In the genomic region with DNA sequence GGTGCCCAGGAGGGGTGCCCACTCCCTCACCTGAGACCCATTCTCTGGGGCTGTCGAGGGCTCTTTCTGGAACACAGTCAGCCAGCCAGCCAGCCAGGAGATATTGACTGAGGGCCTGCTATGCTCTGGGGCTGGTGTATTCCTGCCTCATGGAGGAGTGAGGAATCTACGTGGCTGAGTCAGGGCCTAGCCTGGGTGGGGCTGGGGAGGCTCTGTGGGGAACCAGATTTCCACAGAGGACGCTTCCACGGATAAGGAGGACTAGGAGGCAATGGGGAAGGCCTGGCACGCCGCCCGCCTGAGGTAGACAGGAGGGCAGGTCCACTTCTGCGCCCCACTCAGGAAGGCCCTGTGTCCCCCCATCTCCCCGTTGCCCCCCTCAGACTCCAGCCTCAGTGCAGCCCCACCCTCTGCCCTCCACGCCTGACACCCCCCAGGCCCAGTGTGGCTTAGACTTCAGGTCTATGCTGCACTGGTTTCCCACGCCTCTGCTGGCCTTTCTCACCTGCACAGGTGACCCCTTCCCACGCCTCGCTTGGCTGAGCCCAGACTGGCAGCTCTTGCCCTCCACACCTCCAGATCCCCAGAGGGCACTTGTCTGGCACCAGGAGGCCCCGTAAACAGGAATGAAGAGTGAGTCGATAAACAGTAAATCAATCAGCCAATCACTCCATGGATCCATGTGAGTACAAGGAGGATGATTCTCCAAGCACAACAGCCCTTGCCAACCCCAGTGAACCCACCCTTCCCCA, we compare ENCODE assay signal across 15 cellular contexts. TPM values are rescaled to one million over a fixed set of nuclear protein-coding genes. Genes with fewer than 3 reads are reported as not detected.
DNase-seq lines count a peak whose midpoint lies in the region; ATAC-seq and TF ChIP-seq lines count a peak whose summit lies in the region.
"Had no signal": no experiment of that assay in that cellular context is flagged by ENCODE, and none has a peak within 500 bp of the region (broad histone marks: within the 10 kb centered on the region; RNA-seq: fewer than 3 reads in every experiment).

No MANE protein-coding gene starts in this region.

- no peak overlapping the region for H2AFZ ChIP-seq in GM23248

- H3K27me3 Mint-ChIP-seq in CD8-positive, alpha-beta T cell (ENCODE audit: low read depth) = no peaks in the 10 kb centered on the region
- H3K27me3 Mint-ChIP-seq in Caco-2 (ENCODE audit: insufficient read depth, unreplicated experiment) = no peaks in the 10 kb centered on the region

- in situ Hi-C loops in GM23248 (cut with MboI) = no loop called here

- peaks cover 93% of the 10 kb centered on the region for H4K20me1 ChIP-seq in BLaER1
- no peaks in the 10 kb centered on the region for H4K20me1 ChIP-seq in GM23248 (ENCODE audit: insufficient read depth)

- intact Hi-C loops in CD8-positive, alpha-beta T cell (cut with DNase I, micrococcal nuclease) = no loop called here
- intact Hi-C loops in Caco-2 (cut with micrococcal nuclease; ENCODE audit: unreplicated experiment) = no loop called here

- no peak overlapping the region for H3K27ac Mint-ChIP-seq in CD8-positive, alpha-beta T cell
- no peak overlapping the region for H3K27ac Mint-ChIP-seq in Caco-2 (ENCODE audit: unreplicated experiment)

- H3K27me3 ChIP-seq in BLaER1 = no peaks in the 10 kb centered on the region
- H3K27me3 ChIP-seq in GM23248 (replicated peaks; ENCODE audit: insufficient read depth) = no peaks in the 10 kb centered on the region
- no peaks in the 10 kb centered on the region for H3K27me3 ChIP-seq in CD8-positive, alpha-beta T cell (ENCODE audit: insufficient read depth, low read length)
- H3K27me3 ChIP-seq in Caco-2 (replicated peaks; ENCODE audit: control insufficient read depth, insufficient read depth, low read length) = no peaks in the 10 kb centered on the region

- H3K4me1 ChIP-seq in BLaER1 (peaks cover 90% of the 10 kb centered on the region), GM23248 (ENCODE audit: insufficient read depth) (no peaks in the 10 kb centered on the region), Caco-2 (peaks cover 9% of the 10 kb centered on the region; the same call in 1 of the 2 replicates)
- no peaks in the 10 kb centered on the region for H3K4me1 ChIP-seq in CD8-positive, alpha-beta T cell (ENCODE audit: insufficient read depth, low read length)

- BruUV-seq in Caco-2 (replicated peaks; lab: Mats Ljungman, UMichigan) = no TSS peak

- no peaks in the 10 kb centered on the region for H3K9me3 Mint-ChIP-seq in CD8-positive, alpha-beta T cell
- no peaks in the 10 kb centered on the region for H3K9me3 Mint-ChIP-seq in Caco-2 (ENCODE audit: unreplicated experiment)

- POLR2A ChIA-PET in CD8-positive, alpha-beta T cell (lab: Charles Lee) = no interaction called here
- POLR2A ChIA-PET in Caco-2 (lab: Charles Lee) = no interaction called here

- no peaks in the 10 kb centered on the region for H3K79me2 ChIP-seq in GM23248 (ENCODE audit: insufficient read depth)

- H3K9me3 ChIP-seq in BLaER1 (no peaks in the 10 kb centered on the region), GM23248 (ENCODE audit: low read depth) (no peaks in the 10 kb centered on the region), Caco-2 (no peaks in the 10 kb centered on the region)
- no peaks in the 10 kb centered on the region for H3K9me3 ChIP-seq in CD8-positive, alpha-beta T cell (ENCODE audit: low read length)

- H3K4me2 ChIP-seq in BLaER1 = no peak overlapping the region
- no peak overlapping the region for H3K4me2 ChIP-seq in GM23248 (ENCODE audit: unreplicated experiment)

- H3K4me3 ChIP-seq in BLaER1 (no peak overlapping the region), GM23248 (no peak overlapping the region), foreskin fibroblast (ENCODE audit: low read depth in 1 of 2, low read length in 2 of 2) (no peak overlapping the region), Caco-2 (ENCODE audit: low read depth, low read length) (no peak overlapping the region)
- no peak overlapping the region for H3K4me3 ChIP-seq in CD8-positive, alpha-beta T cell (ENCODE audit: low read depth, low read length)
- H3K4me3 ChIP-seq: SK-N-MC had no signal

- H3K4me3 Mint-ChIP-seq in CD8-positive, alpha-beta T cell = no peak overlapping the region
- H3K4me3 Mint-ChIP-seq in Caco-2 (ENCODE audit: unreplicated experiment) = no peak overlapping the region

- H3K36me3 Mint-ChIP-seq in CD8-positive, alpha-beta T cell = no peaks in the 10 kb centered on the region
- H3K36me3 Mint-ChIP-seq in Caco-2 (ENCODE audit: insufficient read depth, unreplicated experiment) = no peaks in the 10 kb centered on the region

- CTCF ChIA-PET in CD8-positive, alpha-beta T cell (lab: Charles Lee) = no interaction called here
- CTCF ChIA-PET in Caco-2 (lab: Charles Lee) = no interaction called here

- H3K4me1 Mint-ChIP-seq in CD8-positive, alpha-beta T cell (ENCODE audit: low read depth) = peaks cover 3% of the 10 kb centered on the region
- peaks cover 7% of the 10 kb centered on the region for H3K4me1 Mint-ChIP-seq in Caco-2 (ENCODE audit: low read depth, unreplicated experiment)

- H3K9me2 ChIP-seq in GM23248 (ENCODE audit: insufficient read depth) = no peaks in the 10 kb centered on the region

- ATAC-seq in CD8-positive, alpha-beta T cell = no peak

- H3K27ac ChIP-seq in BLaER1 (peak overlapping the region; percentile 2; the same call in 1 of the 2 replicates), GM23248 (no peak overlapping the region)
- no peak overlapping the region for H3K27ac ChIP-seq in CD8-positive, alpha-beta T cell (ENCODE audit: low read depth, low read length)
- H3K27ac ChIP-seq: SK-N-MC had no signal

- TF ChIP-seq CTCF in foreskin fibroblast (IDR thresholded peaks at IDR 0.05; ENCODE audit: low read depth, low read length) (no peak), Caco-2 (IDR thresholded peaks at IDR 0.05; ENCODE audit: insufficient read depth in 1 of 2, low read depth in 1 of 2, low read length in 1 of 2, severe bottlenecking in 1 of 2, unreplicated experiment in 1 of 2) (no peak)
- no peak for TF ChIP-seq CTCF in CD8-positive, alpha-beta T cell (IDR thresholded peaks at IDR 0.05)

- no peak overlapping the region for H3K9ac ChIP-seq in BLaER1
- H3K9ac ChIP-seq in GM23248 = no peak overlapping the region

- 73 to 82% methylated on average over 10 to 15 of the region's 15 CpGs for WGBS in GM23248 (ENCODE audit: low coverage in 1 of 2, low lambda C conversion rate in 2 of 2, missing lambda C conversion rate in 2 of 2), 2 experiments

- no peaks in the 10 kb centered on the region for H3F3A ChIP-seq in GM23248 (ENCODE audit: insufficient read depth)

- H3K36me3 ChIP-seq in BLaER1 = no peaks in the 10 kb centered on the region; the same call in 1 of the 2 replicates
- H3K36me3 ChIP-seq in GM23248 (ENCODE audit: low read depth) = no peaks in the 10 kb centered on the region
- no peaks in the 10 kb centered on the region for H3K36me3 ChIP-seq in CD8-positive, alpha-beta T cell (ENCODE audit: insufficient read depth, low read length)
- no peaks in the 10 kb centered on the region; the same call in 1 of the 2 replicates for H3K36me3 ChIP-seq in Caco-2 (ENCODE audit: control insufficient read depth, insufficient read depth, low read length)

- DNase-seq in GM23248 = peak; percentile 12
- DNase-seq in NCI-H226 = peak; percentile 39
- peak; percentile 38 for DNase-seq in hepatic stellate cell (ENCODE audit: low spot score)
- DNase-seq in foreskin fibroblast = no peak
- no peak for DNase-seq in CD8-positive, alpha-beta T cell
- DNase-seq in Caco-2 = no peak
- DNase-seq: C1 segment of cervical spinal cord; HCEC 1CT; NCI-H1436 treated with DMSO at 0.1 percent for 48 hours; NCI-H2081; NCI-H526; NK-92 treated with Interleukin-12 subunit alpha and Interleukin-12 subunit beta, amount 100 ng/mL, for 24 hours; SHP77 had no signal

RNA-seq across cellular contexts. Expression of a gene that starts 37.5 kb away (rescaled TPM):
- total RNA-seq in GM23248 (2014; rRNA removed; shearing (Covaris generic)) = 21.0 and 403 TPM in 2 replicates
- 18.6 and 21.2 TPM in 2 replicates for polyA plus RNA-seq in GM23248 (2016; fragmentation: Nextera tagmentation; extraction: Ambion mirVana)
- 1 to 10 TPM; 4.5 to 6.8 TPM for total RNA-seq in CD8-positive, alpha-beta T cell
- total RNA-seq in Caco-2 (2022) = 24.0 and 29.6 TPM in 2 replicates

RNA-seq across cellular contexts. Expression of a gene that starts 57.5 kb away (rescaled TPM):
- total RNA-seq in GM23248 (2014; rRNA removed; shearing (Covaris generic)) = 115 and 123 TPM in 2 replicates
- polyA plus RNA-seq in GM23248 (2016; fragmentation: Nextera tagmentation; extraction: Ambion mirVana) = 128 and 132 TPM in 2 replicates
- total RNA-seq in CD8-positive, alpha-beta T cell = 10 to 100 TPM; 37.0 to 37.7 TPM
- total RNA-seq in Caco-2 (2022) = 293 and 297 TPM in 2 replicates

Comparison
In these comparisons a context has a peak if more than half of its experiments do, and no peak if none do; other contexts are left out.
1. DNase-seq: peak in GM23248 (single experiment), NCI-H226 (single experiment) and hepatic stellate cell (single experiment); none in foreskin fibroblast (0 of 2), CD8-positive, alpha-beta T cell (0 of 7) and Caco-2 (0 of 2).